Comparison of ENCODE assay signal across 24 cellular contexts in genomic region chr9:77562021-77562748, GRCh38.
DNase-seq lines count a peak whose midpoint lies in the region; ATAC-seq, FAIRE-seq and TF ChIP-seq lines count a peak whose summit lies in the region.
"Had no signal": no experiment of that assay in that cellular context is flagged by ENCODE, and none has a peak within 500 bp of the region (broad histone marks: within the 10 kb centered on the region; RNA-seq: fewer than 3 reads in every experiment).

No MANE protein-coding gene starts in this region.

- no peaks in the 10 kb centered on the region for H3K9me3 Mint-ChIP-seq in CD4-positive, alpha-beta T cell
- H3K9me3 Mint-ChIP-seq: activated naive CD8-positive, alpha-beta T cell treated with anti-CD3 and anti-CD28 coated beads, Interleukin-2, amount 50 U/mL, for 24 hours; activated T-helper 2 cell treated with anti-CD3 and anti-CD28 coated beads, Interferon-gamma antibody, Interleukin-2, Interleukin-4, amounts not matched to agents 10 μg/mL and 5 μg/mL and 100 μg/mL, durations not matched to agents 14 hours and 24 hours and 36 hours; CD8-positive, alpha-beta memory T cell had no signal

- no peak for TF ChIP-seq RAD21 in GM12878 (IDR thresholded peaks at IDR 0.05; ENCODE audit: insufficient read depth, low read depth, low read length)

- no peak overlapping the region for H3K9ac ChIP-seq in GM12878 (ENCODE audit: control insufficient read depth, insufficient read depth, low read length)
- H3K9ac ChIP-seq: SK-N-SH had no signal

- no peak overlapping the region for H3K27ac Mint-ChIP-seq in CD4-positive, alpha-beta T cell
- H3K27ac Mint-ChIP-seq: activated naive CD8-positive, alpha-beta T cell treated with anti-CD3 and anti-CD28 coated beads, Interleukin-2, amount 50 U/mL, for 24 hours; activated T-helper 2 cell treated with anti-CD3 and anti-CD28 coated beads, Interferon-gamma antibody, Interleukin-2, Interleukin-4, amounts not matched to agents 10 μg/mL and 5 μg/mL and 100 μg/mL, durations not matched to agents 14 hours and 24 hours and 36 hours; CD8-positive, alpha-beta memory T cell had no signal

- no peak overlapping the region for H3K4me2 ChIP-seq in GM12878 (ENCODE audit: control insufficient read depth, insufficient read depth)
- H3K4me2 ChIP-seq: SK-N-SH had no signal

- H3K79me2 ChIP-seq in GM12878 (ENCODE audit: control insufficient read depth, insufficient read depth, low read length): no peaks in the 10 kb centered on the region

- in situ Hi-C loops in GM12878 (cut with MboI): no loop called here

- no TSS peak for BruUV-seq in GM12878 (replicated peaks; lab: Mats Ljungman, UMichigan)

- H3K36me3 ChIP-seq in GM06990 (ENCODE audit: control insufficient read depth, insufficient read depth, low read length): no peaks in the 10 kb centered on the region
- no peaks in the 10 kb centered on the region for H3K36me3 ChIP-seq in GM12878 (ENCODE audit: control insufficient read depth in 2 of 2, insufficient read depth in 2 of 2, low read length in 1 of 2)
- H3K36me3 ChIP-seq: brain microvascular endothelial cell, heart left ventricle, spleen had no signal

- H4K20me1 ChIP-seq in GM12878 (ENCODE audit: control insufficient read depth, insufficient read depth): no peaks in the 10 kb centered on the region

- TF ChIP-seq POLR2A in GM12878 (IDR thresholded peaks at IDR 0.05; ENCODE audit: low read depth, low read length): no peak

- SMC1A ChIA-PET in GM12878 (lab: Charles Lee; ENCODE audit: uncharacterized antibody, unreplicated experiment): interaction anchor here (0.6 kb wide), 1 partner anchor 645 kb away, joined by 4 read pairs; no protein-coding TSS in a partner anchor

- no peak for FAIRE-seq in GM12878 (lab: Jason Lieb, UNC)
- FAIRE-seq: RCC 7860, urothelium cell line had no signal

- RAD21 ChIA-PET in GM12878 (lab: Charles Lee; ENCODE audit: unreplicated experiment): no interaction called here

- no peaks in the 10 kb centered on the region for H3K36me3 Mint-ChIP-seq in CD4-positive, alpha-beta T cell (ENCODE audit: low read depth)
- H3K36me3 Mint-ChIP-seq: CD8-positive, alpha-beta memory T cell had no signal

- H3K4me1 Mint-ChIP-seq in CD4-positive, alpha-beta T cell (ENCODE audit: low read depth): no peaks in the 10 kb centered on the region
- H3K4me1 Mint-ChIP-seq: CD8-positive, alpha-beta memory T cell had no signal

- H3K27me3 ChIP-seq in GM06990 (replicated peaks; ENCODE audit: control insufficient read depth, insufficient read depth, low read length) (no peaks in the 10 kb centered on the region), GM12878 (replicated peaks in 1 of 2; ENCODE audit: control insufficient read depth in 2 of 2, insufficient read depth in 2 of 2, low read length in 1 of 2) (peaks cover 0 to 3% of the 10 kb centered on the region in 2 experiments; a peak in 1 of 4 replicates)
- peaks cover 8% of the 10 kb centered on the region for H3K27me3 ChIP-seq in CD4-positive, alpha-beta T cell (ENCODE audit: control insufficient read depth, insufficient read depth, low read length)
- H3K27me3 ChIP-seq: brain microvascular endothelial cell, heart left ventricle, spleen had no signal

- CTCF ChIA-PET in GM12878 (lab: Yijun Ruan, JAX): interaction anchor here (0.5 to 1.5 kb wide), 3 partner anchors 105 to 1040 kb away, joined by 3 to 4 read pairs (median 3); no protein-coding TSS in a partner anchor
- CTCF ChIA-PET in CD4-positive, alpha-beta T cell (lab: Charles Lee): no interaction called here

- DNase-seq in GM06990 (ENCODE audit: extremely low read depth, insufficient read length): peak; percentile 5
- DNase-seq in GM12878 (ENCODE audit: low read depth, low spot score): no peak
- no peak for DNase-seq in CD4-positive, alpha-beta T cell
- DNase-seq in KG1 (lab: John Stamatoyannopoulos, UW): no peak
- DNase-seq in activated naive CD4-positive, alpha-beta T cell (lab: John Stamatoyannopoulos, UW): no peak
- DNase-seq: activated CD4-positive, alpha-beta T cell treated with anti-CD3 and anti-CD28 coated beads for 1 hour; activated naive CD8-positive, alpha-beta T cell treated with anti-CD3 and anti-CD28 coated beads, Interleukin-2, amount 50 U/mL, for 24 hours; brain microvascular endothelial cell; CD8-positive, alpha-beta memory T cell; heart left ventricle; left ventricle myocardium superior; NCI-H1436 treated with DMSO at 0.1 percent for 48 hours; NCI-H2171 treated with DMSO at 0.1 percent for 48 hours; spleen; stimulated activated CD4-positive, alpha-beta T cell treated with anti-CD3 and anti-CD28 coated beads, Interleukin-4, amount 100 ng/mL, for 4 hours; T1000 had no signal

- WGBS in GM12878 (ENCODE audit: insufficient coverage, insufficient replicate concordance, low lambda C conversion rate, missing lambda C conversion rate): 14% methylated on average over 6 of the region's 6 CpGs

- peak; percentile 68 for ATAC-seq in GM19463 (IDR thresholded peaks at IDR 0.05; ENCODE audit: unreplicated experiment)
- peak; percentile 72 for ATAC-seq in HG03442 (IDR thresholded peaks at IDR 0.05; ENCODE audit: unreplicated experiment)
- peak; percentile 83 for ATAC-seq in GM12878
- ATAC-seq in CD4-positive, alpha-beta T cell (ENCODE audit: poor library complexity): no peak
- no peak for ATAC-seq in HG02798 (IDR thresholded peaks at IDR 0.05; ENCODE audit: poor library complexity, unreplicated experiment)
- ATAC-seq: activated naive CD8-positive, alpha-beta T cell treated with anti-CD3 and anti-CD28 coated beads, Interleukin-2, amount 50 U/mL, for 24 hours; heart left ventricle; left ventricle myocardium superior had no signal

- TF ChIP-seq EP300 in GM12878 (IDR thresholded peaks at IDR 0.05; ENCODE audit: borderline replicate concordance in 1 of 2, control insufficient read depth in 1 of 2, low read depth in 2 of 2, low read length in 2 of 2): no peak

- intact Hi-C loops in GM12878 (cut with micrococcal nuclease; ENCODE audit: unreplicated experiment): no loop called here
- intact Hi-C loops in CD4-positive, alpha-beta T cell (cut with DNase I, micrococcal nuclease): loop anchor here in 1 of 2 experiments (10.0 kb wide), 1 partner anchor 473 kb away; the partner anchor contains the start of gene GNAQ

- peaks cover 4% of the 10 kb centered on the region for H3K27me3 Mint-ChIP-seq in CD4-positive, alpha-beta T cell

- no peak overlapping the region for H3K4me3 Mint-ChIP-seq in CD4-positive, alpha-beta T cell
- H3K4me3 Mint-ChIP-seq: activated naive CD8-positive, alpha-beta T cell treated with anti-CD3 and anti-CD28 coated beads, Interleukin-2, amount 50 U/mL, for 24 hours; CD8-positive, alpha-beta memory T cell had no signal

- no peak overlapping the region for H3K27ac ChIP-seq in GM12878 (ENCODE audit: control insufficient read depth, insufficient read depth)
- H3K27ac ChIP-seq in CD4-positive, alpha-beta T cell (ENCODE audit: low read depth, low read length): no peak overlapping the region
- H3K27ac ChIP-seq: brain microvascular endothelial cell, coronary artery, heart left ventricle, spleen had no signal

- TF ChIP-seq CTCF in GM06990 (IDR thresholded peaks at IDR 0.05; ENCODE audit: insufficient read depth, low read length, poor library complexity, severe bottlenecking) (no peak), GM12878 (IDR thresholded peaks at IDR 0.05 in 2 of 3, conservative IDR thresholded peaks at IDR 0.05 in 1 of 3; ENCODE audit: control insufficient read depth in 2 of 3, extremely low read depth in 1 of 3, insufficient read depth in 1 of 3, low read depth in 3 of 3, low read length in 3 of 3) (no peak)
- TF ChIP-seq CTCF in CD4-positive, alpha-beta T cell (IDR thresholded peaks at IDR 0.05): no peak

- H3K4me3 ChIP-seq in GM06990 (replicated peaks; ENCODE audit: low read depth, low read length): no peak overlapping the region
- no peak overlapping the region for H3K4me3 ChIP-seq in GM12878
- H3K4me3 ChIP-seq: coronary artery, heart left ventricle, spleen had no signal

- H3K9me3 ChIP-seq in GM12878 (replicated peaks; ENCODE audit: control insufficient read depth, insufficient read depth, low read length): no peaks in the 10 kb centered on the region
- H3K9me3 ChIP-seq in CD4-positive, alpha-beta T cell (ENCODE audit: control insufficient read depth, low read length): no peaks in the 10 kb centered on the region
- H3K9me3 ChIP-seq: heart left ventricle, SK-N-SH, spleen had no signal

- no peaks in the 10 kb centered on the region for H3K4me1 ChIP-seq in GM12878 (ENCODE audit: control insufficient read depth, insufficient read depth, low read length)

- POLR2A ChIA-PET in GM12878 (lab: Charles Lee): interaction anchor here (0.5 kb wide), 1 partner anchor 30 kb away, joined by 3 read pairs; no protein-coding TSS in a partner anchor
- POLR2A ChIA-PET in CD4-positive, alpha-beta T cell (lab: Charles Lee): no interaction called here

- no peak overlapping the region for H2AFZ ChIP-seq in GM12878 (ENCODE audit: control insufficient read depth, low read depth, low read length)

TF ChIP-seq in GM12878, 131 proteins besides CTCF, POLR2A, EP300 and RAD21 (continues in another document):
- TF ChIP-seq HSF1 (IDR thresholded peaks at IDR 0.05; ENCODE audit: low read depth, low read length) (no peak), HDAC6 (IDR thresholded peaks at IDR 0.05; ENCODE audit: unreplicated experiment) (no peak), TAF1 (IDR thresholded peaks at IDR 0.05; ENCODE audit: borderline replicate concordance, low read depth, low read length) (no peak), MTA3 (IDR thresholded peaks at IDR 0.05; ENCODE audit: borderline replicate concordance, low read length) (no peak), RAD51 (IDR thresholded peaks at IDR 0.05) (no peak)

Comparison
In these comparisons a context has a peak if more than half of its experiments do, and no peak if none do; other contexts are left out.
1. ATAC-seq: peak in GM19463 (single experiment), HG03442 (single experiment) and GM12878 (single experiment); none in CD4-positive, alpha-beta T cell (single experiment) and HG02798 (single experiment).